In genomic region chr17:3695129-3695722, GRCh38 we compare ENCODE assay signal across 8 cellular contexts. TPM values are rescaled to one million over a fixed set of nuclear protein-coding genes. Genes with fewer than 3 reads are reported as not detected.
A peak's percentile ranks its signal among the peaks of the same experiment; 100 is the strongest.
DNase-seq lines count a peak whose midpoint lies in the region; ATAC-seq and TF ChIP-seq lines count a peak whose summit lies in the region.

No MANE protein-coding gene starts in this region.

- peaks cover 3% of the 10 kb centered on the region for H3K9me3 ChIP-seq in thoracic aorta

- no peak for DNase-seq in activated T-cell treated with anti-CD3 and anti-CD28 coated beads, Interleukin-2, amount 50 U/mL, for 24 hours
- DNase-seq in activated T-cell treated with anti-CD3 and anti-CD28 coated beads, Interleukin-2, amount 50 U/mL, for 1 hour: no peak
- DNase-seq in activated T-helper 1 cell treated with anti-CD3 and anti-CD28 coated beads, Interleukin-12 subunit alpha, Interleukin-12 subunit beta, Interleukin-2, Interleukin-4 antibody, amounts not matched to agents 30 ng/mL and 10 ng/mL and 1 ng/mL, durations not matched to agents 14 hours and 24 hours and 36 hours (ENCODE audit: low spot score): no peak
- no peak for DNase-seq in immature natural killer cell
- no peak for DNase-seq in thoracic aorta (ENCODE audit: low spot score)
- no peak for DNase-seq in H4 (ENCODE audit: low spot score)
- no peak for DNase-seq in epidermal melanocyte (ENCODE audit: insufficient read length, low spot score)

- H3K27ac Mint-ChIP-seq in activated T-cell treated with anti-CD3 and anti-CD28 coated beads, Interleukin-2, amount 50 U/mL, for 24 hours: peak overlapping the region; percentile 78
- peak overlapping the region; percentile 70 for H3K27ac Mint-ChIP-seq in activated T-helper 1 cell treated with anti-CD3 and anti-CD28 coated beads, Interleukin-12 subunit alpha, Interleukin-12 subunit beta, Interleukin-2, Interleukin-4 antibody, amounts not matched to agents 30 ng/mL and 10 ng/mL and 1 ng/mL, durations not matched to agents 14 hours and 24 hours and 36 hours
- H3K27ac Mint-ChIP-seq in immature natural killer cell: no peak overlapping the region

- peaks cover 6 to 16% of the 10 kb centered on the region in 2 donors for H3K4me1 ChIP-seq in thoracic aorta (ENCODE audit: control insufficient read depth in 1 of 2, low read depth in 2 of 2)

- H3K4me3 Mint-ChIP-seq in activated T-cell treated with anti-CD3 and anti-CD28 coated beads, Interleukin-2, amount 50 U/mL, for 24 hours: peak overlapping the region; percentile 85
- peak overlapping the region; percentile 98 for H3K4me3 Mint-ChIP-seq in activated T-helper 1 cell treated with anti-CD3 and anti-CD28 coated beads, Interleukin-12 subunit alpha, Interleukin-12 subunit beta, Interleukin-2, Interleukin-4 antibody, amounts not matched to agents 30 ng/mL and 10 ng/mL and 1 ng/mL, durations not matched to agents 14 hours and 24 hours and 36 hours
- peak overlapping the region; percentile 73 to 81 (median 77) for H3K4me3 Mint-ChIP-seq in immature natural killer cell

- intact Hi-C loops in activated T-helper 1 cell treated with anti-CD3 and anti-CD28 coated beads, Interleukin-12 subunit alpha, Interleukin-12 subunit beta, Interleukin-2, Interleukin-4 antibody, amounts not matched to agents 30 ng/mL and 10 ng/mL and 1 ng/mL, durations not matched to agents 14 hours and 24 hours and 36 hours (cut with micrococcal nuclease): loop anchor here (2.0 kb wide), 1 partner anchor 26 kb away; the partner anchor contains the start of genes EMC6 and TAX1BP3

- H3K27ac ChIP-seq in thoracic aorta: no peak overlapping the region

- H3K36me3 Mint-ChIP-seq in activated T-cell treated with anti-CD3 and anti-CD28 coated beads, Interleukin-2, amount 50 U/mL, for 24 hours (ENCODE audit: low read depth): peaks cover 26% of the 10 kb centered on the region
- peaks cover 22% of the 10 kb centered on the region for H3K36me3 Mint-ChIP-seq in activated T-helper 1 cell treated with anti-CD3 and anti-CD28 coated beads, Interleukin-12 subunit alpha, Interleukin-12 subunit beta, Interleukin-2, Interleukin-4 antibody, amounts not matched to agents 30 ng/mL and 10 ng/mL and 1 ng/mL, durations not matched to agents 14 hours and 24 hours and 36 hours (ENCODE audit: low read depth)
- H3K36me3 Mint-ChIP-seq in immature natural killer cell: peaks cover 0 to 4% (median 0%) of the 10 kb centered on the region in 3 donors

- H3K9me3 Mint-ChIP-seq in activated T-cell treated with anti-CD3 and anti-CD28 coated beads, Interleukin-2, amount 50 U/mL, for 24 hours: peaks cover 4% of the 10 kb centered on the region
- H3K9me3 Mint-ChIP-seq in activated T-helper 1 cell treated with anti-CD3 and anti-CD28 coated beads, Interleukin-12 subunit alpha, Interleukin-12 subunit beta, Interleukin-2, Interleukin-4 antibody, amounts not matched to agents 30 ng/mL and 10 ng/mL and 1 ng/mL, durations not matched to agents 14 hours and 24 hours and 36 hours: peaks cover 4% of the 10 kb centered on the region
- no peaks in the 10 kb centered on the region for H3K9me3 Mint-ChIP-seq in immature natural killer cell

- TF ChIP-seq CTCF in thoracic aorta (IDR thresholded peaks at IDR 0.05): no peak

- H3K36me3 ChIP-seq in thoracic aorta: no peaks in the 10 kb centered on the region

- ATAC-seq in thoracic aorta (ENCODE audit: insufficient number of reproducible peaks, low FRiP score, low read depth) (no peak), GM19035 (IDR thresholded peaks at IDR 0.05; ENCODE audit: unreplicated experiment) (no peak)

- peaks cover 22% of the 10 kb centered on the region for H3K4me1 Mint-ChIP-seq in activated T-cell treated with anti-CD3 and anti-CD28 coated beads, Interleukin-2, amount 50 U/mL, for 24 hours (ENCODE audit: low read depth)
- peaks cover 40% of the 10 kb centered on the region for H3K4me1 Mint-ChIP-seq in activated T-helper 1 cell treated with anti-CD3 and anti-CD28 coated beads, Interleukin-12 subunit alpha, Interleukin-12 subunit beta, Interleukin-2, Interleukin-4 antibody, amounts not matched to agents 30 ng/mL and 10 ng/mL and 1 ng/mL, durations not matched to agents 14 hours and 24 hours and 36 hours (ENCODE audit: low read depth)
- peaks cover 32 to 33% of the 10 kb centered on the region in 2 donors for H3K4me1 Mint-ChIP-seq in immature natural killer cell

- H3K27me3 ChIP-seq in thoracic aorta (replicated peaks; ENCODE audit: insufficient read depth): peaks cover 12% of the 10 kb centered on the region

- H3K27me3 Mint-ChIP-seq in activated T-cell treated with anti-CD3 and anti-CD28 coated beads, Interleukin-2, amount 50 U/mL, for 24 hours: no peaks in the 10 kb centered on the region
- H3K27me3 Mint-ChIP-seq in activated T-helper 1 cell treated with anti-CD3 and anti-CD28 coated beads, Interleukin-12 subunit alpha, Interleukin-12 subunit beta, Interleukin-2, Interleukin-4 antibody, amounts not matched to agents 30 ng/mL and 10 ng/mL and 1 ng/mL, durations not matched to agents 14 hours and 24 hours and 36 hours (ENCODE audit: insufficient read depth): no peaks in the 10 kb centered on the region
- H3K27me3 Mint-ChIP-seq in immature natural killer cell (ENCODE audit: low read depth in 3 of 3): peaks cover 3 to 9% (median 6%) of the 10 kb centered on the region in 3 donors

- H3K4me3 ChIP-seq in thoracic aorta: peak overlapping the region; percentile 71

RNA-seq across cellular contexts. Expression of gene P2RX5, which starts 0.7 kb away (rescaled TPM):
- total RNA-seq in activated T-helper 1 cell treated with anti-CD3 and anti-CD28 coated beads, Interleukin-12 subunit alpha, Interleukin-12 subunit beta, Interleukin-2, Interleukin-4 antibody, amounts not matched to agents 30 ng/mL and 10 ng/mL and 1 ng/mL, durations not matched to agents 14 hours and 24 hours and 36 hours: 133 and 143 TPM in 2 replicates
- 1 to 10 TPM; 5.9 to 8.9 (median 8.4) TPM for polyA plus RNA-seq in immature natural killer cell
- total RNA-seq in thoracic aorta: 1 to 10 TPM in 1 of 2 donors, not detected in 1; 2.3 TPM
- total RNA-seq in H4 (2014; rRNA removed; shearing (Covaris generic)): not detected in 2 replicates

RNA-seq across cellular contexts. Expression of gene EMC6, which starts 26.6 kb away (rescaled TPM):
- total RNA-seq in activated T-helper 1 cell treated with anti-CD3 and anti-CD28 coated beads, Interleukin-12 subunit alpha, Interleukin-12 subunit beta, Interleukin-2, Interleukin-4 antibody, amounts not matched to agents 30 ng/mL and 10 ng/mL and 1 ng/mL, durations not matched to agents 14 hours and 24 hours and 36 hours: 63.6 and 73.3 TPM in 2 replicates
- polyA plus RNA-seq in immature natural killer cell: 100 to 1,000 TPM; 104 to 137 (median 135) TPM
- 10 to 100 TPM; 10.8 to 17.6 TPM for total RNA-seq in thoracic aorta
- total RNA-seq in H4 (2014; rRNA removed; shearing (Covaris generic)): 15.9 and 26.6 TPM in 2 replicates

RNA-seq across cellular contexts. Expression of gene TAX1BP3, which starts 26.8 kb away (rescaled TPM):
- 29.3 and 30.1 TPM in 2 replicates for total RNA-seq in activated T-helper 1 cell treated with anti-CD3 and anti-CD28 coated beads, Interleukin-12 subunit alpha, Interleukin-12 subunit beta, Interleukin-2, Interleukin-4 antibody, amounts not matched to agents 30 ng/mL and 10 ng/mL and 1 ng/mL, durations not matched to agents 14 hours and 24 hours and 36 hours
- polyA plus RNA-seq in immature natural killer cell: 10 to 100 TPM; 36.1 to 49.2 (median 41.5) TPM
- total RNA-seq in thoracic aorta: 100 to 1,000 TPM; 127 to 243 TPM
- 77.8 and 86.8 TPM in 2 replicates for total RNA-seq in H4 (2014; rRNA removed; shearing (Covaris generic))

RNA-seq across cellular contexts. Expression of gene HASPIN, which starts 28.5 kb away (rescaled TPM):
- total RNA-seq in activated T-helper 1 cell treated with anti-CD3 and anti-CD28 coated beads, Interleukin-12 subunit alpha, Interleukin-12 subunit beta, Interleukin-2, Interleukin-4 antibody, amounts not matched to agents 30 ng/mL and 10 ng/mL and 1 ng/mL, durations not matched to agents 14 hours and 24 hours and 36 hours: 25.7 and 26.1 TPM in 2 replicates
- polyA plus RNA-seq in immature natural killer cell: under 1 TPM in 2 of 3 donors, not detected in 1; 0.20 to 0.47 TPM
- under 1 TPM in 1 of 2 donors, not detected in 1; 0.41 TPM for total RNA-seq in thoracic aorta
- total RNA-seq in H4 (2014; rRNA removed; shearing (Covaris generic)): 8.5 and 9.4 TPM in 2 replicates

RNA-seq across cellular contexts. Expression of gene CTNS, which starts 58.7 kb away (rescaled TPM):
- total RNA-seq in activated T-helper 1 cell treated with anti-CD3 and anti-CD28 coated beads, Interleukin-12 subunit alpha, Interleukin-12 subunit beta, Interleukin-2, Interleukin-4 antibody, amounts not matched to agents 30 ng/mL and 10 ng/mL and 1 ng/mL, durations not matched to agents 14 hours and 24 hours and 36 hours: 47.5 and 55.3 TPM in 2 replicates
- polyA plus RNA-seq in immature natural killer cell: 10 to 100 TPM in 1 of 3 donors, 1 to 10 TPM in 2; 6.0 to 12.7 (median 7.2) TPM
- 10 to 100 TPM in 1 of 2 donors, 1 to 10 TPM in 1; 6.6 to 23.3 TPM for total RNA-seq in thoracic aorta
- 12.6 and 22.6 TPM in 2 replicates for total RNA-seq in H4 (2014; rRNA removed; shearing (Covaris generic))

Comparison
In these comparisons a context has a peak if more than half of its experiments do, and no peak if none do; other contexts are left out.
1. H3K27ac Mint-ChIP-seq: peak in activated T-cell treated with anti-CD3 and anti-CD28 coated beads, Interleukin-2, amount 50 U/mL, for 24 hours (single experiment) and activated T-helper 1 cell treated with anti-CD3 and anti-CD28 coated beads, Interleukin-12 subunit alpha, Interleukin-12 subunit beta, Interleukin-2, Interleukin-4 antibody, amounts not matched to agents 30 ng/mL and 10 ng/mL and 1 ng/mL, durations not matched to agents 14 hours and 24 hours and 36 hours (single experiment); none in immature natural killer cell (0 of 6).
2. RNA of gene P2RX5, which starts 0.7 kb away (total RNA-seq): 133 to 143 TPM in activated T-helper 1 cell treated with anti-CD3 and anti-CD28 coated beads, Interleukin-12 subunit alpha, Interleukin-12 subunit beta, Interleukin-2, Interleukin-4 antibody, amounts not matched to agents 30 ng/mL and 10 ng/mL and 1 ng/mL, durations not matched to agents 14 hours and 24 hours and 36 hours; 2.3 TPM in thoracic aorta and not detected in H4; every median in the first group is over 10 times any median in the second.
3. Peak in every context shown above with its lines, with median percentiles within 50 percentile points of each other: H3K4me3 Mint-ChIP-seq.